ENCODE assay signal across 8 cellular contexts in the genomic region with DNA sequence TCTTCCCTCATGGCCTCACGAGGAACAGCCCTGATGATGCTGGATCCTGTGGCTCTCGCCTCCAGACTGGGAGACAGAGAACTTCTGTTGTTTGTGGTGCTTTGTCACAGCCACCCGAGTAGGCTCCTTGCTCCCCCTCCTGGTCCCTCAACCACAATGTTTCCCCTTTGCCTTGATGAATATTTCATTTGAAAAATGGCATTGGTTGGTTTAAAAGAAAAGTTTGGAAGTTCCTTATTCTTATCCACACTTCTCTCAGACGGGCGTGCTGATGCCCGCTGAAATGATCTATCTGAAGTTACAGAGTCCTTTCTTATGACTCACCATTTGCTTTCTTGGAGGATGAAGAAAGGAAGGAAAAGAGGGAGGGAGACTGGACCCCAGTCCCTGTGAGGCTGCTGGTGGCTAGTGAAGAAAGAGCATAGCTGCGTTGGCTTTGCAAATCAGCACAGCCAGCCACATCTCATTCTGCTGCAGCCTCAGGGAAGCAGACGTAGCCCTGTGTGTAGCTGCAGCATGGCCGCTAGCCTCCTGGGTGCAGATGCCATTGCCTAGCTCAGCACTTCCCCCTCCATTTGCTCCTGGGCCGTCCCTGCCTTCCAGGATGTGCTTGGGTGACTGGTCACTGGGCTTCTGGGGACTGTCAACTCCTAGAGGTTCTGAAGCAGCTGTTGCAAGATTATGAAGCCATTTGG.
DNase-seq lines count a peak whose midpoint lies in the region; ATAC-seq and TF ChIP-seq lines count a peak whose summit lies in the region.

No MANE protein-coding gene starts in this region.

- peaks cover 11% of the 10 kb centered on the region for H3K27me3 Mint-ChIP-seq in activated naive CD4-positive, alpha-beta T cell treated with anti-CD3 and anti-CD28 coated beads, Interleukin-2, amount 10 ng/mL, durations not matched to agents 7 days and 5 days

- H3K9me3 Mint-ChIP-seq in activated naive CD4-positive, alpha-beta T cell treated with anti-CD3 and anti-CD28 coated beads, Interleukin-2, amount 10 ng/mL, durations not matched to agents 7 days and 5 days = peaks cover 1% of the 10 kb centered on the region

- H3K4me3 ChIP-seq in Peyer's patch (no peak overlapping the region), heart right ventricle (no peak overlapping the region), skeletal muscle cell (ENCODE audit: low read depth, low read length) (no peak overlapping the region)

- peak; percentile 29 for TF ChIP-seq CTCF in 22Rv1 (IDR thresholded peaks at IDR 0.05)
- TF ChIP-seq CTCF in GM12873 (IDR thresholded peaks at IDR 0.05; ENCODE audit: insufficient read depth, low read depth, low read length, missing control alignments) = peak; percentile 54
- peak in 4 of 6 experiments; percentile 30 to 50 (median 46) for TF ChIP-seq CTCF in Peyer's patch (IDR thresholded peaks at IDR 0.05)
- TF ChIP-seq CTCF in heart right ventricle (IDR thresholded peaks at IDR 0.05) = peak; percentile 13 to 61 (median 49)

- H3K4me1 Mint-ChIP-seq in activated naive CD4-positive, alpha-beta T cell treated with anti-CD3 and anti-CD28 coated beads, Interleukin-2, amount 10 ng/mL, durations not matched to agents 7 days and 5 days = peaks cover 3% of the 10 kb centered on the region

- no peaks in the 10 kb centered on the region for H3K36me3 Mint-ChIP-seq in activated naive CD4-positive, alpha-beta T cell treated with anti-CD3 and anti-CD28 coated beads, Interleukin-2, amount 10 ng/mL, durations not matched to agents 7 days and 5 days

- intact Hi-C loops in heart right ventricle (cut with DNase I) = loop anchor here in 3 of 10 donors (5.0 to 10.0 kb wide), 3 partner anchors 153 to 337 kb away; no protein-coding TSS in a partner anchor

- DNase-seq in Peyer's patch = peak in 1 of 3 donors; percentile 59
- DNase-seq in activated naive CD4-positive, alpha-beta T cell treated with anti-CD3 and anti-CD28 coated beads, Interleukin-2, amount 10 ng/mL, durations not matched to agents 7 days and 5 days = peak; percentile 64
- DNase-seq in heart right ventricle = peak in 1 of 2 donors; percentile 43
- DNase-seq in skeletal muscle cell (ENCODE audit: low read depth) = peak; percentile 13
- DNase-seq in ureter (ENCODE audit: low spot score) = no peak

- ATAC-seq in heart right ventricle = peak in 7 of 8 donors; percentile 65 to 85 (median 77)
- ATAC-seq in GM18505 (IDR thresholded peaks at IDR 0.05; ENCODE audit: unreplicated experiment) = no peak

- H3K4me3 Mint-ChIP-seq in activated naive CD4-positive, alpha-beta T cell treated with anti-CD3 and anti-CD28 coated beads, Interleukin-2, amount 10 ng/mL, durations not matched to agents 7 days and 5 days = no peak overlapping the region

- 43 to 50% methylated on average over 10 of the region's 10 CpGs for WGBS in heart right ventricle, 2 donors

- TF ChIP-seq POLR2A in Peyer's patch (IDR thresholded peaks at IDR 0.05) (no peak), GM18505 (IDR thresholded peaks at IDR 0.05; ENCODE audit: borderline replicate concordance, extremely low read depth, insufficient read depth, insufficient read length) (no peak)

- H3K27ac Mint-ChIP-seq in activated naive CD4-positive, alpha-beta T cell treated with anti-CD3 and anti-CD28 coated beads, Interleukin-2, amount 10 ng/mL, durations not matched to agents 7 days and 5 days = no peak overlapping the region

- H3K36me3 ChIP-seq in Peyer's patch (no peaks in the 10 kb centered on the region), heart right ventricle (no peaks in the 10 kb centered on the region)

- CTCF ChIA-PET in activated naive CD4-positive, alpha-beta T cell treated with anti-CD3 and anti-CD28 coated beads, Interleukin-2, amount 10 ng/mL, durations not matched to agents 7 days and 5 days (lab: Charles Lee) = interaction anchor here (0.6 to 1.1 kb wide), 5 partner anchors 156 to 411 kb away, joined by 3 to 5 read pairs (median 3); no protein-coding TSS in a partner anchor

- no peaks in the 10 kb centered on the region for H3K9me3 ChIP-seq in Peyer's patch
- H3K9me3 ChIP-seq in heart right ventricle = no peaks in the 10 kb centered on the region

- H3K27me3 ChIP-seq in Peyer's patch (no peaks in the 10 kb centered on the region), heart right ventricle (peaks cover 0 to 4% (median 0%) of the 10 kb centered on the region in 7 donors)

- H3K4me1 ChIP-seq in Peyer's patch = no peaks in the 10 kb centered on the region
- H3K4me1 ChIP-seq in heart right ventricle = peaks cover 0 to 30% (median 0%) of the 10 kb centered on the region in 9 donors

- H3K27ac ChIP-seq in 22Rv1 (no peak overlapping the region), Peyer's patch (peak overlapping the region in 3 of 4 donors; percentile 5 to 55 (median 47)), heart right ventricle (peak overlapping the region in 2 of 10 donors; percentile 10 to 84)
